In the genomic region with DNA sequence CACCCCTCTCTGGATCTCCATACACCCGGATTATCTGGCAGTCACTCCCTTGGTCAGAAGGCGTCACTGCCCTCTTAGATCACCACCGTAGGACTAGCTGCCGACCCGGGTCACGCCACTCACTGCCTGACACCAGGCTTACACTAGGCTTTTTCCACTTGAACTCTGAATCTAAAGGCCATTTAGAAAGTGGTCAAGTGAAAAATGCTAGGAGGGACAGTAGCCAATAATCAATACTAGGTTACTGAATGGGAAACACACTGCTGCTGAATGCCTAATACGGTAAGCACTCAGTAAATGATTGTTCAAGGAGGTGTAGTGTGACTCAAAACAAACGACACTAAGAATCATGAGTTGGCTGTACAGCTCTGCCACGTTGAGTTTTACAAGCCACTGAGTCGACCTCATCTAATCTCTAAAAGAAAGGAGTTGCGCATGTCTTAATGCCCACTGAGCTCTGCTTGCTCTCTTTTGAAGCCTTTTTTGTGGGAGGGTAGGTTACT, we compare ENCODE assay signal across 8 cellular contexts. TPM values are rescaled to one million over a fixed set of nuclear protein-coding genes. Genes with fewer than 3 reads are reported as not detected.
DNase-seq lines count a peak whose midpoint lies in the region; TF ChIP-seq lines count a peak whose summit lies in the region.

No MANE protein-coding gene starts in this region.

- POLR2A ChIA-PET in HEK293T (lab: Yijun Ruan, JAX): interaction anchor here (0.8 to 2.3 kb wide), 7 partner anchors 8 to 817 kb away, joined by 3 to 16 read pairs (median 3); a partner anchor contains a TSS

- peak overlapping the region; percentile 92 to 97 (median 96) for H3K27ac Mint-ChIP-seq in immature natural killer cell

- peaks cover 4% of the 10 kb centered on the region; the same call in 1 of the 2 replicates for H3F3A ChIP-seq in MM.1S (ENCODE audit: insufficient read depth, low read length)

- H3K4me1 ChIP-seq in MM.1S (ENCODE audit: low read length) (peaks cover 12% of the 10 kb centered on the region; the same call in 1 of the 2 replicates), ascending aorta (peaks cover 0 to 9% of the 10 kb centered on the region in 2 donors), spleen (peaks cover 10 to 51% (median 42%) of the 10 kb centered on the region in 6 donors)

- intact Hi-C loops in ascending aorta (cut with DNase I) (loop anchor here (5.0 kb wide), 3 partner anchors 114 to 944 kb away; a partner anchor contains a TSS), spleen (cut with DNase I; ENCODE audit: low total_unique reads) (no loop called here)

- H3K27me3 Mint-ChIP-seq in immature natural killer cell (ENCODE audit: low read depth in 3 of 3): peaks cover 6 to 15% (median 9%) of the 10 kb centered on the region in 3 donors

- H3K4me1 Mint-ChIP-seq in immature natural killer cell: peaks cover 41 to 49% of the 10 kb centered on the region in 2 donors

- peaks cover 0 to 4% (median 0%) of the 10 kb centered on the region in 6 donors for H3K9me3 Mint-ChIP-seq in immature natural killer cell

- H3K79me2 ChIP-seq in MM.1S (ENCODE audit: low read length): peaks cover 43% of the 10 kb centered on the region

- TF ChIP-seq CTCF in MM.1S (IDR thresholded peaks at IDR 0.05; ENCODE audit: low read length) (no peak), ascending aorta (IDR thresholded peaks at IDR 0.05) (no peak), spleen (IDR thresholded peaks at IDR 0.05 in 8 of 11, conservative IDR thresholded peaks at IDR 0.05 in 3 of 11) (no peak)

- no peaks in the 10 kb centered on the region for H3K27me3 ChIP-seq in MM.1S (replicated peaks; ENCODE audit: insufficient read depth, low read length)
- no peaks in the 10 kb centered on the region for H3K27me3 ChIP-seq in ascending aorta
- H3K27me3 ChIP-seq in spleen (replicated peaks in 1 of 7): no peaks in the 10 kb centered on the region

- no peaks in the 10 kb centered on the region for H3K9me2 ChIP-seq in MM.1S (replicated peaks; ENCODE audit: insufficient read depth, low read length)

- H3K4me3 ChIP-seq in MM.1S (ENCODE audit: low read length) (peak overlapping the region; percentile 88), ascending aorta (peak overlapping the region; percentile 92), spleen (peak overlapping the region; percentile 66 to 92 (median 86))

- TF ChIP-seq POLR2A in spleen (IDR thresholded peaks at IDR 0.05): no peak

- H3K36me3 Mint-ChIP-seq in immature natural killer cell: no peaks in the 10 kb centered on the region

- CTCF ChIA-PET in HEK293T (lab: Yijun Ruan, JAX): interaction anchor here (0.7 to 2.3 kb wide), 3 partner anchors 32 to 819 kb away, joined by 3 to 11 read pairs (median 8); a partner anchor contains a TSS

- H2AFZ ChIP-seq in MM.1S (ENCODE audit: low read length): peak overlapping the region; percentile 89

- H3K36me3 ChIP-seq in MM.1S (replicated peaks; ENCODE audit: insufficient read depth, low read length) (peaks cover 7% of the 10 kb centered on the region; the same call in 1 of the 2 replicates), ascending aorta (no peaks in the 10 kb centered on the region), spleen (no peaks in the 10 kb centered on the region)

- H3K9ac ChIP-seq in MM.1S (ENCODE audit: low read length): peak overlapping the region; percentile 87

- H3K4me2 ChIP-seq in MM.1S (ENCODE audit: low read depth, low read length): peak overlapping the region; percentile 76

- no peaks in the 10 kb centered on the region for H3K9me3 ChIP-seq in MM.1S (replicated peaks; ENCODE audit: insufficient read depth, low read length)
- no peaks in the 10 kb centered on the region for H3K9me3 ChIP-seq in ascending aorta
- no peaks in the 10 kb centered on the region for H3K9me3 ChIP-seq in spleen

- H3K4me3 Mint-ChIP-seq in immature natural killer cell: peak overlapping the region; percentile 97 to 99 (median 97)

- H4K20me1 ChIP-seq in MM.1S (ENCODE audit: insufficient read depth, low read length): no peaks in the 10 kb centered on the region

- H3K27ac ChIP-seq in MM.1S (ENCODE audit: low read length) (peak overlapping the region; percentile 73; the same call in 1 of the 2 replicates), ascending aorta (peak overlapping the region; percentile 96), spleen (peak overlapping the region; percentile 81 to 95 (median 92))

- 39 to 57% (median 47%) methylated on average over 11 of the region's 11 CpGs for whole genome bisulfite sequencing in spleen, 5 donors

- peak; percentile 17 for DNase-seq in stimulated activated CD4-positive, alpha-beta T cell treated with anti-CD3 and anti-CD28 coated beads, Interleukin-4, amount 100 ng/mL, for 24 hours
- DNase-seq in stimulated activated CD4-positive, alpha-beta T cell treated with anti-CD3 and anti-CD28 coated beads, Interleukin-12 subunit alpha, Interleukin-12 subunit beta, amount 100 ng/mL, for 4 hours: no peak
- peak; percentile 10 for DNase-seq in HEK293T (ENCODE audit: extremely low spot score)
- DNase-seq in MM.1S: peak; percentile 16
- DNase-seq in ascending aorta (ENCODE audit: low spot score in 2 of 2): no peak
- DNase-seq in immature natural killer cell: peak in 2 of 3 donors; percentile 5 to 15
- peak; percentile 78 for DNase-seq in spleen
- DNase-seq in NK-92 treated with Interleukin-12 subunit alpha and Interleukin-12 subunit beta, amount 100 ng/mL, for 24 hours (lab: John Stamatoyannopoulos, UW): no peak

TF ChIP-seq in HEK293T, 16 proteins besides CTCF, POLR2A, EP300 and RAD21:
- TF ChIP-seq ELF4 (IDR thresholded peaks at IDR 0.05): no peak
- no peak for TF ChIP-seq BHLHE40 (IDR thresholded peaks at IDR 0.05; ENCODE audit: borderline replicate concordance)
- TF ChIP-seq FOXA1 (IDR thresholded peaks at IDR 0.05): no peak
- TF ChIP-seq L3MBTL2 (conservative IDR thresholded peaks at IDR 0.05): 0 out of 2 replicates have a peak, but pooled peaks have one; percentile 6
- no peak for TF ChIP-seq TARDBP (IDR thresholded peaks at IDR 0.05)
- TF ChIP-seq NFRKB (IDR thresholded peaks at IDR 0.05): no peak
TF ChIP-seq in HEK293T: peak in this region for 1.

RNA-seq across cellular contexts. Expression of a gene that starts 0.7 kb away (rescaled TPM):
- total RNA-seq in ascending aorta (8.8 TPM), spleen (10 to 100 TPM; 23.6 to 36.6 (median 31.6) TPM)
- polyA plus RNA-seq in immature natural killer cell (10 to 100 TPM; 12.7 to 24.4 (median 21.6) TPM), spleen (10 to 100 TPM; 14.6 to 16.2 (median 15.7) TPM)

Comparison
In these comparisons a context has a peak if more than half of its experiments do, and no peak if none do; other contexts are left out.
1. DNase-seq: peak in stimulated activated CD4-positive, alpha-beta T cell treated with anti-CD3 and anti-CD28 coated beads, Interleukin-4, amount 100 ng/mL, for 24 hours (single experiment), HEK293T (single experiment), MM.1S (single experiment), immature natural killer cell (2 of 3) and spleen (single experiment); none in stimulated activated CD4-positive, alpha-beta T cell treated with anti-CD3 and anti-CD28 coated beads, Interleukin-12 subunit alpha, Interleukin-12 subunit beta, amount 100 ng/mL, for 4 hours (single experiment), ascending aorta (0 of 2) and NK-92 treated with Interleukin-12 subunit alpha and Interleukin-12 subunit beta, amount 100 ng/mL, for 24 hours (single experiment).
2. Peak in every context shown above with its lines, with median percentiles within 50 percentile points of each other: H3K27ac ChIP-seq and H3K4me3 ChIP-seq.